In genomic region chr6:169776379-169776778, GRCh38 we compare ENCODE assay signal across 16 cellular contexts. TPM values are rescaled to one million over a fixed set of nuclear protein-coding genes. Genes with fewer than 3 reads are reported as not detected.
DNase-seq lines count a peak whose midpoint lies in the region; ATAC-seq and TF ChIP-seq lines count a peak whose summit lies in the region.
"Had no signal": no experiment of that assay in that cellular context is flagged by ENCODE, and none has a peak within 500 bp of the region (broad histone marks: within the 10 kb centered on the region; RNA-seq: fewer than 3 reads in every experiment).

No MANE protein-coding gene starts in this region.

- H3K9me3 Mint-ChIP-seq in activated CD8-positive, alpha-beta T cell treated with anti-CD3 and anti-CD28 coated beads, Interleukin-2, amount 10 ng/mL, durations not matched to agents 7 days and 5 days (ENCODE audit: insufficient read depth) = no peaks in the 10 kb centered on the region
- peaks cover 1% of the 10 kb centered on the region for H3K9me3 Mint-ChIP-seq in activated CD8-positive, alpha-beta T cell treated with anti-CD3 and anti-CD28 coated beads for 36 hours
- H3K9me3 Mint-ChIP-seq in endodermal cell = no peaks in the 10 kb centered on the region
- H3K9me3 Mint-ChIP-seq in activated T-helper 1 cell treated with anti-CD3 and anti-CD28 coated beads, Interleukin-12 subunit alpha, Interleukin-12 subunit beta, Interleukin-2, Interleukin-4 antibody, amounts not matched to agents 30 ng/mL and 10 ng/mL and 1 ng/mL, durations not matched to agents 14 hours and 24 hours and 36 hours = peaks cover 3% of the 10 kb centered on the region
- H3K9me3 Mint-ChIP-seq: CD8-positive, alpha-beta memory T cell; H9; IgD-negative memory B cell had no signal

- no peak overlapping the region for H3K23ac ChIP-seq in trophoblast cell (ENCODE audit: low read length)

- H3K27ac ChIP-seq in endodermal cell (ENCODE audit: low read depth, low read length) (no peak overlapping the region), lung (ENCODE audit: low read depth in 1 of 2, low read length in 1 of 2) (no peak overlapping the region), trophoblast cell (ENCODE audit: low read depth, low read length) (no peak overlapping the region)
- H3K27ac ChIP-seq: BLaER1 had no signal

- H3K79me1 ChIP-seq in trophoblast cell (ENCODE audit: low read length) = no peaks in the 10 kb centered on the region

- H3K4ac ChIP-seq in trophoblast cell (ENCODE audit: low read depth, low read length) = no peak overlapping the region

- no peak for ATAC-seq in activated CD8-positive, alpha-beta T cell treated with anti-CD3 and anti-CD28 coated beads, Interleukin-2, amount 10 ng/mL, durations not matched to agents 7 days and 5 days
- ATAC-seq in activated CD8-positive, alpha-beta T cell treated with anti-CD3 and anti-CD28 coated beads for 36 hours = no peak
- ATAC-seq in lung (ENCODE audit: insufficient read depth, low FRiP score) = no peak
- ATAC-seq: GM12878 had no signal

- H4K91ac ChIP-seq in trophoblast cell (ENCODE audit: low read depth, low read length) = no peak overlapping the region

- H3K4me3 Mint-ChIP-seq in activated CD8-positive, alpha-beta T cell treated with anti-CD3 and anti-CD28 coated beads, Interleukin-2, amount 10 ng/mL, durations not matched to agents 7 days and 5 days = no peak overlapping the region
- no peak overlapping the region for H3K4me3 Mint-ChIP-seq in activated CD8-positive, alpha-beta T cell treated with anti-CD3 and anti-CD28 coated beads for 36 hours
- no peak overlapping the region for H3K4me3 Mint-ChIP-seq in endodermal cell
- H3K4me3 Mint-ChIP-seq in activated T-helper 1 cell treated with anti-CD3 and anti-CD28 coated beads, Interleukin-12 subunit alpha, Interleukin-12 subunit beta, Interleukin-2, Interleukin-4 antibody, amounts not matched to agents 30 ng/mL and 10 ng/mL and 1 ng/mL, durations not matched to agents 14 hours and 24 hours and 36 hours = no peak overlapping the region
- H3K4me3 Mint-ChIP-seq: CD8-positive, alpha-beta memory T cell; H9; IgD-negative memory B cell had no signal

- no peak overlapping the region for H3K18ac ChIP-seq in trophoblast cell (ENCODE audit: low read length)

- H3K36me3 ChIP-seq in endodermal cell (ENCODE audit: control insufficient read depth, insufficient read depth, low read length) (peaks cover 10% of the 10 kb centered on the region), lung (ENCODE audit: control insufficient read depth in 2 of 2, insufficient read depth in 2 of 2, low read length in 2 of 2) (peaks cover 0 to 35% of the 10 kb centered on the region in 2 donors), trophoblast cell (ENCODE audit: control insufficient read depth in 1 of 2, insufficient read depth in 2 of 2, low read length in 2 of 2) (peaks cover 25 to 27% of the 10 kb centered on the region in 2 experiments)

- H3K9ac ChIP-seq in endodermal cell (ENCODE audit: extremely low read depth, low read length, poor library complexity, severe bottlenecking) = no peak overlapping the region
- H3K9ac ChIP-seq in trophoblast cell (ENCODE audit: low read length) = no peak overlapping the region
- H3K9ac ChIP-seq: BLaER1 had no signal

- no peak overlapping the region for H3K4me2 ChIP-seq in trophoblast cell (ENCODE audit: low read length)
- H3K4me2 ChIP-seq: BLaER1 had no signal

- H3K27me3 Mint-ChIP-seq in activated CD8-positive, alpha-beta T cell treated with anti-CD3 and anti-CD28 coated beads, Interleukin-2, amount 10 ng/mL, durations not matched to agents 7 days and 5 days (ENCODE audit: low read depth) = no peaks in the 10 kb centered on the region
- no peaks in the 10 kb centered on the region for H3K27me3 Mint-ChIP-seq in activated CD8-positive, alpha-beta T cell treated with anti-CD3 and anti-CD28 coated beads for 36 hours
- H3K27me3 Mint-ChIP-seq in endodermal cell (ENCODE audit: insufficient read depth) = no peaks in the 10 kb centered on the region
- no peaks in the 10 kb centered on the region for H3K27me3 Mint-ChIP-seq in activated T-helper 1 cell treated with anti-CD3 and anti-CD28 coated beads, Interleukin-12 subunit alpha, Interleukin-12 subunit beta, Interleukin-2, Interleukin-4 antibody, amounts not matched to agents 30 ng/mL and 10 ng/mL and 1 ng/mL, durations not matched to agents 14 hours and 24 hours and 36 hours (ENCODE audit: insufficient read depth)
- H3K27me3 Mint-ChIP-seq: CD8-positive, alpha-beta memory T cell; IgD-negative memory B cell had no signal

- no peak overlapping the region for H2BK5ac ChIP-seq in trophoblast cell (ENCODE audit: low read depth, low read length, poor library complexity)

- H3K27ac Mint-ChIP-seq in activated CD8-positive, alpha-beta T cell treated with anti-CD3 and anti-CD28 coated beads, Interleukin-2, amount 10 ng/mL, durations not matched to agents 7 days and 5 days = no peak overlapping the region
- H3K27ac Mint-ChIP-seq in activated CD8-positive, alpha-beta T cell treated with anti-CD3 and anti-CD28 coated beads for 36 hours = no peak overlapping the region
- H3K27ac Mint-ChIP-seq in endodermal cell = peak overlapping the region; percentile 54
- H3K27ac Mint-ChIP-seq in activated T-helper 1 cell treated with anti-CD3 and anti-CD28 coated beads, Interleukin-12 subunit alpha, Interleukin-12 subunit beta, Interleukin-2, Interleukin-4 antibody, amounts not matched to agents 30 ng/mL and 10 ng/mL and 1 ng/mL, durations not matched to agents 14 hours and 24 hours and 36 hours = no peak overlapping the region
- H3K27ac Mint-ChIP-seq: H9, IgD-negative memory B cell had no signal

- peaks cover 3% of the 10 kb centered on the region for H3K4me1 Mint-ChIP-seq in activated CD8-positive, alpha-beta T cell treated with anti-CD3 and anti-CD28 coated beads, Interleukin-2, amount 10 ng/mL, durations not matched to agents 7 days and 5 days (ENCODE audit: low read depth)
- H3K4me1 Mint-ChIP-seq in activated CD8-positive, alpha-beta T cell treated with anti-CD3 and anti-CD28 coated beads for 36 hours (ENCODE audit: low read depth) = no peaks in the 10 kb centered on the region
- peaks cover 4% of the 10 kb centered on the region for H3K4me1 Mint-ChIP-seq in endodermal cell
- H3K4me1 Mint-ChIP-seq in activated T-helper 1 cell treated with anti-CD3 and anti-CD28 coated beads, Interleukin-12 subunit alpha, Interleukin-12 subunit beta, Interleukin-2, Interleukin-4 antibody, amounts not matched to agents 30 ng/mL and 10 ng/mL and 1 ng/mL, durations not matched to agents 14 hours and 24 hours and 36 hours (ENCODE audit: low read depth) = no peaks in the 10 kb centered on the region
- H3K4me1 Mint-ChIP-seq: CD8-positive, alpha-beta memory T cell; H9; IgD-negative memory B cell had no signal

- H3K9me3 ChIP-seq in endodermal cell (ENCODE audit: control insufficient read depth, low read length) = no peaks in the 10 kb centered on the region
- H3K9me3 ChIP-seq in lung (ENCODE audit: control insufficient read depth in 2 of 2, insufficient read depth in 1 of 2, low read length in 1 of 2) = peaks cover 0 to 2% of the 10 kb centered on the region in 2 donors
- no peaks in the 10 kb centered on the region for H3K9me3 ChIP-seq in trophoblast cell (ENCODE audit: insufficient read depth, low read depth, low read length)

- H3K79me2 ChIP-seq in trophoblast cell (ENCODE audit: control insufficient read depth, insufficient read depth, low read length, poor library complexity) = no peaks in the 10 kb centered on the region

- POLR2A ChIA-PET in activated CD8-positive, alpha-beta T cell treated with anti-CD3 and anti-CD28 coated beads, Interleukin-2, amount 10 ng/mL, durations not matched to agents 7 days and 5 days (lab: Charles Lee) = no interaction called here
- POLR2A ChIA-PET in activated CD8-positive, alpha-beta T cell treated with anti-CD3 and anti-CD28 coated beads for 36 hours (lab: Charles Lee) = interaction anchor here (0.6 kb wide), 1 partner anchor 784 kb away, joined by 3 read pairs; no protein-coding TSS in a partner anchor

- no peak overlapping the region for H3K14ac ChIP-seq in trophoblast cell (ENCODE audit: low read length)

- peaks cover 39% of the 10 kb centered on the region for H3K36me3 Mint-ChIP-seq in activated CD8-positive, alpha-beta T cell treated with anti-CD3 and anti-CD28 coated beads, Interleukin-2, amount 10 ng/mL, durations not matched to agents 7 days and 5 days (ENCODE audit: low read depth)
- H3K36me3 Mint-ChIP-seq in activated CD8-positive, alpha-beta T cell treated with anti-CD3 and anti-CD28 coated beads for 36 hours (ENCODE audit: low read depth) = peaks cover 28% of the 10 kb centered on the region
- H3K36me3 Mint-ChIP-seq in endodermal cell (ENCODE audit: low read depth) = peaks cover 16% of the 10 kb centered on the region
- peaks cover 12% of the 10 kb centered on the region for H3K36me3 Mint-ChIP-seq in activated T-helper 1 cell treated with anti-CD3 and anti-CD28 coated beads, Interleukin-12 subunit alpha, Interleukin-12 subunit beta, Interleukin-2, Interleukin-4 antibody, amounts not matched to agents 30 ng/mL and 10 ng/mL and 1 ng/mL, durations not matched to agents 14 hours and 24 hours and 36 hours (ENCODE audit: low read depth)

- CTCF ChIA-PET in activated CD8-positive, alpha-beta T cell treated with anti-CD3 and anti-CD28 coated beads, Interleukin-2, amount 10 ng/mL, durations not matched to agents 7 days and 5 days (lab: Charles Lee) = interaction anchor here (1.4 kb wide), 1 partner anchor 55 kb away, joined by 3 read pairs; no protein-coding TSS in a partner anchor
- CTCF ChIA-PET in activated CD8-positive, alpha-beta T cell treated with anti-CD3 and anti-CD28 coated beads for 36 hours (lab: Charles Lee) = interaction anchor here (1.5 kb wide), 1 partner anchor 753 kb away, joined by 3 read pairs; no protein-coding TSS in a partner anchor

- no peak overlapping the region for H3K4me3 ChIP-seq in endodermal cell (ENCODE audit: low read length)
- H3K4me3 ChIP-seq in lung = no peak overlapping the region
- H3K4me3 ChIP-seq in trophoblast cell (ENCODE audit: low read depth, low read length) = no peak overlapping the region
- H3K4me3 ChIP-seq: BLaER1, GM12878 had no signal

- H2BK120ac ChIP-seq in trophoblast cell (ENCODE audit: insufficient read depth, low read length, poor library complexity) = no peak overlapping the region

- no peaks in the 10 kb centered on the region for H3K27me3 ChIP-seq in endodermal cell (ENCODE audit: control insufficient read depth, insufficient read depth, low read length, poor library complexity, severe bottlenecking)
- H3K27me3 ChIP-seq in lung (ENCODE audit: control insufficient read depth, insufficient read depth) = no peaks in the 10 kb centered on the region
- H3K27me3 ChIP-seq in trophoblast cell (ENCODE audit: insufficient read depth, low read length) = no peaks in the 10 kb centered on the region
- H3K27me3 ChIP-seq: BLaER1 had no signal

- DNase-seq in activated CD8-positive, alpha-beta T cell treated with anti-CD3 and anti-CD28 coated beads, Interleukin-2, amount 10 ng/mL, durations not matched to agents 7 days and 5 days = peak; percentile 17
- DNase-seq in activated CD8-positive, alpha-beta T cell treated with anti-CD3 and anti-CD28 coated beads for 36 hours = no peak
- DNase-seq in endodermal cell (no peak), lung (ENCODE audit: low spot score) (peak; percentile 16), trophoblast cell (no peak), Kasumi-1 (lab: John Stamatoyannopoulos, UW) (no peak)
- no peak for DNase-seq in activated T-helper 1 cell treated with anti-CD3 and anti-CD28 coated beads, Interleukin-12 subunit alpha, Interleukin-12 subunit beta, Interleukin-2, Interleukin-4 antibody, amounts not matched to agents 30 ng/mL and 10 ng/mL and 1 ng/mL, durations not matched to agents 14 hours and 24 hours and 36 hours (ENCODE audit: low spot score)
- DNase-seq: 8988T; AML-193; CD8-positive, alpha-beta memory T cell; DMS79; GOT3; H9 had no signal

- TF ChIP-seq CTCF in activated CD8-positive, alpha-beta T cell treated with anti-CD3 and anti-CD28 coated beads for 36 hours (IDR thresholded peaks at IDR 0.05) = no peak
- TF ChIP-seq CTCF in endodermal cell (conservative IDR thresholded peaks at IDR 0.05) (no peak), lung (IDR thresholded peaks at IDR 0.05; ENCODE audit: control extremely low read depth, extremely low read depth) (no peak)

- no peak overlapping the region for H4K8ac ChIP-seq in trophoblast cell (ENCODE audit: low read depth, low read length)

- H2BK12ac ChIP-seq in trophoblast cell (ENCODE audit: low read length) = no peak overlapping the region

- H4K12ac ChIP-seq in trophoblast cell (ENCODE audit: low read depth, low read length) = no peak overlapping the region

- 95 to 96% methylated on average over 12 to 13 of the region's 13 CpGs for WGBS in endodermal cell (ENCODE audit: insufficient coverage in 1 of 2, insufficient read length in 1 of 2), 2 experiments
- 96 to 99% methylated on average over 13 of the region's 13 CpGs for WGBS in lung, 2 donors
- no CpG with 5 or more reads among the region's 13 CpGs for WGBS in trophoblast cell (ENCODE audit: extremely low coverage, insufficient coverage, insufficient read length)

- no peak overlapping the region for H2AFZ ChIP-seq in trophoblast cell (ENCODE audit: insufficient read depth, low read length, poor library complexity)

- no peak overlapping the region for H2AK5ac ChIP-seq in trophoblast cell (ENCODE audit: low read length)

- intact Hi-C loops in activated CD8-positive, alpha-beta T cell treated with anti-CD3 and anti-CD28 coated beads for 36 hours (cut with micrococcal nuclease) = no loop called here
- intact Hi-C loops in activated T-helper 1 cell treated with anti-CD3 and anti-CD28 coated beads, Interleukin-12 subunit alpha, Interleukin-12 subunit beta, Interleukin-2, Interleukin-4 antibody, amounts not matched to agents 30 ng/mL and 10 ng/mL and 1 ng/mL, durations not matched to agents 14 hours and 24 hours and 36 hours (cut with micrococcal nuclease) = no loop called here

- H3K4me1 ChIP-seq in endodermal cell (ENCODE audit: control insufficient read depth, insufficient read depth, low read length) (no peaks in the 10 kb centered on the region), lung (ENCODE audit: control insufficient read depth in 2 of 2, insufficient read depth in 2 of 2, low read length in 2 of 2) (no peaks in the 10 kb centered on the region), trophoblast cell (ENCODE audit: control insufficient read depth in 1 of 2, insufficient read depth in 2 of 2, low read length in 2 of 2) (no peaks in the 10 kb centered on the region)
- H3K4me1 ChIP-seq: BLaER1 had no signal

RNA-seq across cellular contexts. Expression of gene ERMARD, which starts 25.0 kb away (rescaled TPM):
- 10 to 100 TPM; 28.7 to 33.0 TPM for total RNA-seq in activated CD8-positive, alpha-beta T cell treated with anti-CD3 and anti-CD28 coated beads, Interleukin-2, amount 10 ng/mL, durations not matched to agents 7 days and 5 days
- 10 to 100 TPM; 24.9 to 26.6 TPM for total RNA-seq in activated CD8-positive, alpha-beta T cell treated with anti-CD3 and anti-CD28 coated beads for 36 hours
- total RNA-seq in endodermal cell (10 to 100 TPM; 14.4 to 24.2 TPM), lung (10 to 100 TPM; 24.7 to 41.0 TPM)
- polyA plus RNA-seq in endodermal cell (2013, experiment 1 of 2) = 25.8 TPM
- polyA plus RNA-seq in endodermal cell (2013, experiment 2 of 2) = 21.8 TPM
- 10 to 100 TPM; 18.7 to 55.3 TPM for polyA plus RNA-seq in lung
- 8.6 and 9.0 TPM in 2 replicates for polyA plus RNA-seq in trophoblast cell (2013)
- total RNA-seq in activated T-helper 1 cell treated with anti-CD3 and anti-CD28 coated beads, Interleukin-12 subunit alpha, Interleukin-12 subunit beta, Interleukin-2, Interleukin-4 antibody, amounts not matched to agents 30 ng/mL and 10 ng/mL and 1 ng/mL, durations not matched to agents 14 hours and 24 hours and 36 hours = 26.9 and 29.2 TPM in 2 replicates

RNA-seq across cellular contexts. Expression of gene DYNLT2, which starts 25.0 kb away (rescaled TPM):
- 1 to 10 TPM; 2.1 to 2.6 TPM for total RNA-seq in activated CD8-positive, alpha-beta T cell treated with anti-CD3 and anti-CD28 coated beads, Interleukin-2, amount 10 ng/mL, durations not matched to agents 7 days and 5 days
- 1 to 10 TPM; 2.2 to 2.4 TPM for total RNA-seq in activated CD8-positive, alpha-beta T cell treated with anti-CD3 and anti-CD28 coated beads for 36 hours
- total RNA-seq in endodermal cell (1 to 10 TPM; 1.5 to 1.7 TPM), lung (1 to 10 TPM; 1.6 to 5.2 TPM)
- polyA plus RNA-seq in endodermal cell (2013, experiment 1 of 2) = 2.4 TPM
- polyA plus RNA-seq in endodermal cell (2013, experiment 2 of 2) = 2.2 TPM
- polyA plus RNA-seq in lung = 1 to 10 TPM in 1 of 2 donors, under 1 TPM in 1; 0.69 to 3.2 TPM
- polyA plus RNA-seq in trophoblast cell (2013) = 1.3 TPM in 2 replicates
- 2.2 and 2.6 TPM in 2 replicates for total RNA-seq in activated T-helper 1 cell treated with anti-CD3 and anti-CD28 coated beads, Interleukin-12 subunit alpha, Interleukin-12 subunit beta, Interleukin-2, Interleukin-4 antibody, amounts not matched to agents 30 ng/mL and 10 ng/mL and 1 ng/mL, durations not matched to agents 14 hours and 24 hours and 36 hours

RNA-seq across cellular contexts. Expression of gene PHF10, which starts 52.1 kb away (rescaled TPM):
- 10 to 100 TPM; 49.0 to 50.5 TPM for total RNA-seq in activated CD8-positive, alpha-beta T cell treated with anti-CD3 and anti-CD28 coated beads, Interleukin-2, amount 10 ng/mL, durations not matched to agents 7 days and 5 days
- total RNA-seq in activated CD8-positive, alpha-beta T cell treated with anti-CD3 and anti-CD28 coated beads for 36 hours = 10 to 100 TPM; 79.1 to 79.7 TPM
- 10 to 100 TPM; 82.5 to 82.8 TPM for total RNA-seq in endodermal cell
- 74.8 TPM for polyA plus RNA-seq in endodermal cell (2013, experiment 1 of 2)
- 72.6 TPM for polyA plus RNA-seq in endodermal cell (2013, experiment 2 of 2)
- 10 to 100 TPM; 27.3 to 94.9 TPM for total RNA-seq in lung
- 10 to 100 TPM; 26.0 to 34.5 TPM for polyA plus RNA-seq in lung
- 34.1 and 36.8 TPM in 2 replicates for polyA plus RNA-seq in trophoblast cell (2013)
- 88.3 and 89.3 TPM in 2 replicates for total RNA-seq in activated T-helper 1 cell treated with anti-CD3 and anti-CD28 coated beads, Interleukin-12 subunit alpha, Interleukin-12 subunit beta, Interleukin-2, Interleukin-4 antibody, amounts not matched to agents 30 ng/mL and 10 ng/mL and 1 ng/mL, durations not matched to agents 14 hours and 24 hours and 36 hours

Comparison
In these comparisons a context has a peak if more than half of its experiments do, and no peak if none do; other contexts are left out.
1. DNase-seq: peak in activated CD8-positive, alpha-beta T cell treated with anti-CD3 and anti-CD28 coated beads, Interleukin-2, amount 10 ng/mL, durations not matched to agents 7 days and 5 days (single experiment) and lung (single experiment); none in activated CD8-positive, alpha-beta T cell treated with anti-CD3 and anti-CD28 coated beads for 36 hours (single experiment), endodermal cell (single experiment), trophoblast cell (0 of 2), Kasumi-1 (0 of 2) and activated T-helper 1 cell treated with anti-CD3 and anti-CD28 coated beads, Interleukin-12 subunit alpha, Interleukin-12 subunit beta, Interleukin-2, Interleukin-4 antibody, amounts not matched to agents 30 ng/mL and 10 ng/mL and 1 ng/mL, durations not matched to agents 14 hours and 24 hours and 36 hours (single experiment).